Comparison of ENCODE assay signal across 17 cellular contexts in genomic region chr12:49439042-49439441, GRCh38.
DNase-seq lines count a peak whose midpoint lies in the region; ATAC-seq and TF ChIP-seq lines count a peak whose summit lies in the region.
"Had no signal": no experiment of that assay in that cellular context is flagged by ENCODE, and none has a peak within 500 bp of the region (broad histone marks: within the 10 kb centered on the region; RNA-seq: fewer than 3 reads in every experiment).

No MANE protein-coding gene starts in this region.

- TF ChIP-seq CTCF in Caco-2 (IDR thresholded peaks at IDR 0.05; ENCODE audit: insufficient read depth in 1 of 2, low read depth in 1 of 2, low read length in 1 of 2, severe bottlenecking in 1 of 2, unreplicated experiment in 1 of 2) (no peak), left lung (IDR thresholded peaks at IDR 0.05) (no peak), mucosa of descending colon (IDR thresholded peaks at IDR 0.05) (no peak), transverse colon (IDR thresholded peaks at IDR 0.05) (no peak)

- 78 to 95% methylated on average over 1 of the region's 1 CpG for WGBS in transverse colon (ENCODE audit: low coverage in 1 of 2), 2 donors

- no peak for TF ChIP-seq POLR2A in transverse colon (IDR thresholded peaks at IDR 0.05)

- ATAC-seq in left lung = peak; percentile 75
- ATAC-seq in mucosa of descending colon = peak; percentile 30
- no peak for ATAC-seq in SK-N-SH treated with all-trans-retinoic acid at 6 μM for 48 hours

- H3K27ac Mint-ChIP-seq in Caco-2 (ENCODE audit: unreplicated experiment) = peak overlapping the region; percentile 16

- DNase-seq in Caco-2 = no peak
- no peak for DNase-seq in left lung
- DNase-seq in mucosa of descending colon = no peak
- no peak for DNase-seq in transverse colon
- DNase-seq in UCSD-AML1 (lab: John Stamatoyannopoulos, UW; ENCODE audit: unreplicated experiment) = no peak
- no peak for DNase-seq in NCI-H2196 treated with DMSO at 0.1 percent for 48 hours (lab: John Stamatoyannopoulos, UW; ENCODE audit: unreplicated experiment)
- no peak for DNase-seq in SHP77 treated with DMSO at 0.1 percent for 48 hours (lab: John Stamatoyannopoulos, UW)
- DNase-seq: 8988T; Calu3; CD4-positive, alpha-beta memory T cell; DMS79 treated with DMSO at 0.1 percent for 48 hours; GF-D8; GM23248 had no signal

- H3K9me3 Mint-ChIP-seq in Caco-2 (ENCODE audit: unreplicated experiment) = no peaks in the 10 kb centered on the region
- H3K9me3 Mint-ChIP-seq: CD4-positive, alpha-beta memory T cell had no signal

- H3K4me3 Mint-ChIP-seq in Caco-2 (ENCODE audit: unreplicated experiment) = no peak overlapping the region
- H3K4me3 Mint-ChIP-seq: CD14-positive monocyte; CD4-positive, alpha-beta memory T cell had no signal

- H3K4me3 ChIP-seq in Caco-2 (ENCODE audit: low read depth, low read length) = no peak overlapping the region
- H3K4me3 ChIP-seq in left lung = no peak overlapping the region
- H3K4me3 ChIP-seq in mucosa of descending colon = no peak overlapping the region
- no peak overlapping the region for H3K4me3 ChIP-seq in transverse colon
- H3K4me3 ChIP-seq: BLaER1, GM23248, HAP-1 had no signal

- peaks cover 10% of the 10 kb centered on the region for H3K36me3 Mint-ChIP-seq in Caco-2 (ENCODE audit: insufficient read depth, unreplicated experiment)
- H3K36me3 Mint-ChIP-seq: CD4-positive, alpha-beta memory T cell had no signal

- H3K4me1 ChIP-seq in Caco-2 (no peaks in the 10 kb centered on the region), left lung (no peaks in the 10 kb centered on the region), mucosa of descending colon (ENCODE audit: low read depth) (peaks cover 5% of the 10 kb centered on the region), transverse colon (peaks cover 4 to 23% (median 11%) of the 10 kb centered on the region in 4 donors)
- H3K4me1 ChIP-seq: BLaER1, HAP-1 had no signal

- H3K36me3 ChIP-seq in Caco-2 (ENCODE audit: control insufficient read depth, insufficient read depth, low read length) = no peaks in the 10 kb centered on the region
- H3K36me3 ChIP-seq in left lung = no peaks in the 10 kb centered on the region
- no peaks in the 10 kb centered on the region for H3K36me3 ChIP-seq in mucosa of descending colon (ENCODE audit: low read depth)
- no peaks in the 10 kb centered on the region for H3K36me3 ChIP-seq in transverse colon
- H3K36me3 ChIP-seq: HAP-1 had no signal

- POLR2A ChIA-PET in Caco-2 (lab: Charles Lee) = interaction anchor here (1.0 kb wide), 1 partner anchor 302 kb away, joined by 4 read pairs; the partner anchor contains the start of gene TMBIM6

- no peaks in the 10 kb centered on the region for H3K9me3 ChIP-seq in Caco-2
- H3K9me3 ChIP-seq in left lung = no peaks in the 10 kb centered on the region
- no peaks in the 10 kb centered on the region for H3K9me3 ChIP-seq in mucosa of descending colon
- no peaks in the 10 kb centered on the region for H3K9me3 ChIP-seq in transverse colon
- H3K9me3 ChIP-seq: HAP-1 had no signal

- TF ChIP-seq EP300 in transverse colon (IDR thresholded peaks at IDR 0.05; ENCODE audit: low read depth) = no peak

- no peaks in the 10 kb centered on the region for H3K27me3 Mint-ChIP-seq in Caco-2 (ENCODE audit: insufficient read depth, unreplicated experiment)
- H3K27me3 Mint-ChIP-seq: CD4-positive, alpha-beta memory T cell had no signal

- H3K27ac ChIP-seq in left lung (no peak overlapping the region), transverse colon (peak overlapping the region in 3 of 4 donors; percentile 1 to 56 (median 51))
- H3K27ac ChIP-seq: BLaER1, GM23248 had no signal

- no TSS peak for BruUV-seq in Caco-2 (replicated peaks; lab: Mats Ljungman, UMichigan)

- H3K4me1 Mint-ChIP-seq in Caco-2 (ENCODE audit: low read depth, unreplicated experiment) = peaks cover 12% of the 10 kb centered on the region

- in situ Hi-C loops in transverse colon (cut with MboI; ENCODE audit: low pct_ligation_motif_present in 1 of 4, low pct_unique_long_range_greater_than_20kb in 1 of 4, low sequenced_read_pairs in 3 of 4) = no loop called here

- no peaks in the 10 kb centered on the region for H3K27me3 ChIP-seq in Caco-2 (replicated peaks; ENCODE audit: control insufficient read depth, insufficient read depth, low read length)
- H3K27me3 ChIP-seq in left lung = no peaks in the 10 kb centered on the region
- H3K27me3 ChIP-seq in transverse colon = no peaks in the 10 kb centered on the region
- H3K27me3 ChIP-seq: BLaER1 had no signal

- intact Hi-C loops in Caco-2 (cut with micrococcal nuclease; ENCODE audit: unreplicated experiment) (no loop called here), left lung (cut with DNase I) (no loop called here), mucosa of descending colon (cut with DNase I, micrococcal nuclease) (no loop called here), transverse colon (cut with DNase I; ENCODE audit: low total_unique reads) (no loop called here)

- CTCF ChIA-PET in Caco-2 (lab: Charles Lee) = no interaction called here

TF ChIP-seq in SK-N-SH treated with all-trans-retinoic acid at 6 μM for 48 hours, 23 proteins besides CTCF, POLR2A, EP300 and RAD21:
- TF ChIP-seq, protein P1, sequence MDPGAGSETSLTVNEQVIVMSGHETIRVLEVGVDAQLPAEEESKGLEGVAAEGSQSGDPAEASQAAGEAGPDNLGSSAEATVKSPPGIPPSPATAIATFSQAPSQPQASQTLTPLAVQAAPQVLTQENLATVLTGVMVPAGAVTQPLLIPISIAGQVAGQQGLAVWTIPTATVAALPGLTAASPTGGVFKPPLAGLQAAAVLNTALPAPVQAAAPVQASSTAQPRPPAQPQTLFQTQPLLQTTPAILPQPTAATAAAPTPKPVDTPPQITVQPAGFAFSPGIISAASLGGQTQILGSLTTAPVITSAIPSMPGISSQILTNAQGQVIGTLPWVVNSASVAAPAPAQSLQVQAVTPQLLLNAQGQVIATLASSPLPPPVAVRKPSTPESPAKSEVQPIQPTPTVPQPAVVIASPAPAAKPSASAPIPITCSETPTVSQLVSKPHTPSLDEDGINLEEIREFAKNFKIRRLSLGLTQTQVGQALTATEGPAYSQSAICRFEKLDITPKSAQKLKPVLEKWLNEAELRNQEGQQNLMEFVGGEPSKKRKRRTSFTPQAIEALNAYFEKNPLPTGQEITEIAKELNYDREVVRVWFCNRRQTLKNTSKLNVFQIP (CRISPR knock-in tag; IDR thresholded peaks at IDR 0.05; ENCODE audit: borderline replicate concordance, low read depth) = no peak
- TF ChIP-seq ZFP30 (CRISPR knock-in tag; IDR thresholded peaks at IDR 0.05) = no peak
- TF ChIP-seq TCF4 (CRISPR knock-in tag; IDR thresholded peaks at IDR 0.05; ENCODE audit: borderline replicate concordance) = no peak

Comparison
In these comparisons a context has a peak if more than half of its experiments do, and no peak if none do; other contexts are left out.
1. H3K27ac ChIP-seq: peak in transverse colon (3 of 4); none in left lung (0 of 2).